22 cellular contexts compared by ENCODE assay signal in genomic region chr12:75099215-75099614, GRCh38.
"Had no signal": no experiment of that assay in that cellular context is flagged by ENCODE, and none has a peak within 500 bp of the region (broad histone marks: within the 10 kb centered on the region; RNA-seq: fewer than 3 reads in every experiment).

No MANE protein-coding gene starts in this region.

- H3K27ac ChIP-seq: esophagus squamous epithelium, gastrocnemius medialis, lower lobe of right lung, neutrophil, pancreas, right atrium auricular region, stomach, thyroid gland, vagina had no signal

- H3K9me3 ChIP-seq: esophagus squamous epithelium, gastrocnemius medialis, lower lobe of right lung, neutrophil, pancreas, right atrium auricular region, stomach, thyroid gland, vagina had no signal

- H3K36me3 ChIP-seq: esophagus squamous epithelium, gastrocnemius medialis, lower lobe of right lung, neutrophil, pancreas, right atrium auricular region, stomach, thyroid gland, vagina had no signal

- ATAC-seq: effector memory CD8-positive, alpha-beta T cell; gastrocnemius medialis; left ventricle myocardium superior; lower lobe of right lung; natural killer cell treated with Interleukin-12 subunit alpha and Interleukin-12 subunit beta and Interleukin-15 and Interleukin-18, amount 100 ng/mL, for 72 hours; pancreas; sciatic nerve; stimulated activated effector memory CD8-positive, alpha-beta T cell treated with anti-CD3 and anti-CD28 coated beads, Interleukin-12 subunit alpha, Interleukin-12 subunit beta, amount 100 ng/mL, for 72 hours had no signal

- H3K4me1 ChIP-seq: esophagus squamous epithelium, gastrocnemius medialis, lower lobe of right lung, pancreas, right atrium auricular region, stomach, thyroid gland, vagina had no signal

- H3K27me3 ChIP-seq: esophagus squamous epithelium, gastrocnemius medialis, neutrophil, pancreas, right atrium auricular region, stomach, thyroid gland, vagina had no signal

- DNase-seq: cortex of kidney; effector memory CD8-positive, alpha-beta T cell; erythroblast; esophagus squamous epithelium; gastrocnemius medialis; head of caudate nucleus; left ventricle myocardium superior; lower lobe of right lung; naive B cell; pancreas; stimulated activated CD4-positive, alpha-beta T cell treated with anti-CD3 and anti-CD28 coated beads, Interleukin-2, amount 100 ng/mL, for 24 hours; stimulated activated CD4-positive, alpha-beta T cell treated with anti-CD3 and anti-CD28 coated beads, Interleukin-4, amount 100 ng/mL, for 24 hours; stimulated activated naive CD4-positive, alpha-beta T cell treated with Interleukin-2 at 50 U/mL for 16 hours; stomach; thyroid gland; trophoblast cell had no signal

- H3K4me3 ChIP-seq: esophagus squamous epithelium, gastrocnemius medialis, lower lobe of right lung, pancreas, right atrium auricular region, stomach, thyroid gland, vagina had no signal
